17 cellular contexts compared by ENCODE assay signal in the genomic region with DNA sequence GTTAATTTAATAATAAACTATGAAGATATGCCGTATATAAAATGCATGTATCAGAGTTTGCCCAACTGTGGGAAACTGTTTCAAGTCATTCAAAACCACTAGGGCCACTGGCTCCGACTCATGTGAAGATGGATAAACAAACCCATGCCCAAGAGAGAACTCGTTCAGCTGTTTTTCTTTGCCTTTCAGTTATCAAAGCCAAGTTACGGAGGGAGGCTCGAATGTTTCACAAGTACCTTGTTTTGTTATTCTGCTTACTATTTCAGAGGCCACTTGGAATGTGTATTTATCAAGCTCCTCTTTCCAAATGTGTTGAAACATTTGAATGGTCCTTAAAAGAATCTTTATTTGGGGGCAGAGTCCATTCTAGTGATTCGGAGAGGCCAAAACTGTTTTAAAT.
DNase-seq lines count a peak whose midpoint lies in the region; ATAC-seq, FAIRE-seq and TF ChIP-seq lines count a peak whose summit lies in the region.
"Had no signal": no experiment of that assay in that cellular context is flagged by ENCODE, and none has a peak within 500 bp of the region (broad histone marks: within the 10 kb centered on the region; RNA-seq: fewer than 3 reads in every experiment).

No MANE protein-coding gene starts in this region.

- intact Hi-C loops in tibial artery (cut with DNase I; ENCODE audit: low total_unique reads) = no loop called here

- H3K4me3 ChIP-seq in muscle layer of duodenum (ENCODE audit: low read depth in 1 of 2, low read length in 2 of 2) (no peak overlapping the region), tibial artery (peak overlapping the region in 1 of 2 donors; percentile 11)
- H3K4me3 ChIP-seq: Peyer's patch had no signal

- TF ChIP-seq CTCF in tibial artery (IDR thresholded peaks at IDR 0.05) (peak in 1 of 2 experiments; percentile 5), GM20000 (IDR thresholded peaks at IDR 0.05; ENCODE audit: extremely low read depth, missing control alignments) (no peak)

- H3K27me3 ChIP-seq in muscle layer of duodenum (ENCODE audit: low read depth, low read length) = no peaks in the 10 kb centered on the region
- no peaks in the 10 kb centered on the region for H3K27me3 ChIP-seq in tibial artery
- H3K27me3 ChIP-seq: Peyer's patch had no signal

- H3K36me3 ChIP-seq in muscle layer of duodenum (ENCODE audit: control insufficient read depth in 1 of 2, insufficient read depth in 2 of 2, low read length in 2 of 2) (peaks cover 4 to 66% of the 10 kb centered on the region in 2 donors), tibial artery (peaks cover 0 to 14% (median 12%) of the 10 kb centered on the region in 3 donors)
- H3K36me3 ChIP-seq: Peyer's patch had no signal

- H3K4me1 ChIP-seq in muscle layer of duodenum (ENCODE audit: control insufficient read depth in 1 of 2, insufficient read depth in 2 of 2, low read length in 2 of 2) (peaks cover 4% of the 10 kb centered on the region in 2 donors), tibial artery (peaks cover 0 to 57% (median 34%) of the 10 kb centered on the region in 4 donors)
- H3K4me1 ChIP-seq: Peyer's patch had no signal

- H3K27ac ChIP-seq in muscle layer of duodenum (ENCODE audit: low read length) (peak overlapping the region; percentile 3), tibial artery (peak overlapping the region; percentile 60 to 76)

- H3K9me3 ChIP-seq in muscle layer of duodenum (ENCODE audit: control insufficient read depth in 1 of 2, low read length in 2 of 2) = no peaks in the 10 kb centered on the region
- no peaks in the 10 kb centered on the region for H3K9me3 ChIP-seq in tibial artery
- H3K9me3 ChIP-seq: Peyer's patch had no signal

- ATAC-seq in GM21723 (IDR thresholded peaks at IDR 0.05; ENCODE audit: unreplicated experiment) (no peak), HG02763 (IDR thresholded peaks at IDR 0.05; ENCODE audit: unreplicated experiment) (no peak)
- ATAC-seq: WTC11 had no signal

- DNase-seq in amniotic epithelial cell (ENCODE audit: low read depth) (peak; percentile 78), fibroblast of peridontal ligament (ENCODE audit: extremely low read depth) (peak; percentile 99), tibial artery (peak in 1 of 2 donors; percentile 71), frontal cortex (ENCODE audit: low spot score in 2 of 2) (no peak), GM20000 (ENCODE audit: low spot score) (no peak)
- DNase-seq: activated naive CD4-positive, alpha-beta T cell treated with anti-CD3 and anti-CD28 coated beads, Interleukin-2, amount 10 ng/mL, durations not matched to agents 7 days and 5 days; DMS79 treated with DMSO at 0.1 percent for 48 hours; Karpas-422; NCI-H1694 treated with DMSO at 0.1 percent for 48 hours; NCI-H69; Peyer's patch; SW 1271 had no signal

- no peak for FAIRE-seq in frontal cortex (lab: Jason Lieb, UNC)
- FAIRE-seq: colon had no signal

Comparison
In these comparisons a context has a peak if more than half of its experiments do, and no peak if none do; other contexts are left out.
1. DNase-seq: peak in amniotic epithelial cell (single experiment) and fibroblast of peridontal ligament (single experiment); none in frontal cortex (0 of 2) and GM20000 (single experiment).